ENCODE assay signal across 8 cellular contexts in the genomic region with DNA sequence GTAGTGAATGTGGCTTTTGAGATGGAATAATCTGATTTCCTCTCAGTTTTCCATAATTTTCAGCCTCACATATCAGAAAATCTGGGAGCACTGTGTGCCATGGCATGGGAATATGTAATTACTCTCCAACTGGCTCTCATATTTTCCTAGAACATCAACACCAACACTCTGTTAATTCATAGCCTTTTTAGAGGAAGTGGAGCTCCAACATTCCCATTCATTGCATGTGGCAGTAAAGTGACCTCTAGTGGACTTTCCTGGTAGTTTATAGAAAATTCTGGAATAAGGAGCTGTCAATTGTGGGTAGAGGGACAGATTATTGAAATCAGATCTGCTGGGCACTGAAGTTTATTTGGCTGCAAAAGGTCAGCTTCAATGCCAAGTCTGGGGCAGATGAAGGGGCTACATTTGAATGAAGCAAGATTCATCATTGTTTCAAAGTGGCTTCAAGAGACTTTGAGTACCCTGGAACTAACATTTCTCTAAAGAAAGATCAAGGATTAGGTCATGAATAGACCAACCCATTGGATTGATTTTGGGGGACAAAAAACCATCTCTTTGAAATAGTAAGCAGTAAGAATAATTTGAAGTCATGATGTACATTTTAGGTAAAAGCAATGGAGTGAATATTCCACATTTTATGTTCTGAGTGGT. TPM values are rescaled to one million over a fixed set of nuclear protein-coding genes. Genes with fewer than 3 reads are reported as not detected.
DNase-seq lines count a peak whose midpoint lies in the region; ATAC-seq and TF ChIP-seq lines count a peak whose summit lies in the region.

No MANE protein-coding gene starts in this region.

- H3K9me3 ChIP-seq in OCI-LY3 (ENCODE audit: insufficient read depth, low read length) = no peaks in the 10 kb centered on the region

- H3K27me3 ChIP-seq in GM23338 (ENCODE audit: insufficient read depth) (no peaks in the 10 kb centered on the region), OCI-LY3 (ENCODE audit: low read depth, low read length) (no peaks in the 10 kb centered on the region)

- H3K27me3 Mint-ChIP-seq in GM23338 (ENCODE audit: insufficient read depth, low read depth, poor library complexity) = peaks cover 2% of the 10 kb centered on the region
- peaks cover 11% of the 10 kb centered on the region for H3K27me3 Mint-ChIP-seq in T-helper 2 cell treated with Interferon-gamma antibody and Interleukin-4, amounts not matched to agents 5 μg/mL and 100 μg/mL, for 36 hours (ENCODE audit: low read depth)

- peak overlapping the region; percentile 97 for H3K27ac Mint-ChIP-seq in GM23338
- no peak overlapping the region for H3K27ac Mint-ChIP-seq in T-helper 2 cell treated with Interferon-gamma antibody and Interleukin-4, amounts not matched to agents 5 μg/mL and 100 μg/mL, for 36 hours

- no peak overlapping the region for H2AFZ ChIP-seq in GM23338
- H2AFZ ChIP-seq in OCI-LY3 (ENCODE audit: low read depth, low read length) = peak overlapping the region; percentile 76; the same call in 1 of the 2 replicates

- no peak overlapping the region for H3K4me3 ChIP-seq in AG10803 (ENCODE audit: low read length)
- peak overlapping the region; percentile 40 for H3K4me3 ChIP-seq in GM23338
- H3K4me3 ChIP-seq in OCI-LY3 (ENCODE audit: low read length) = peak overlapping the region; percentile 75
- no peak overlapping the region for H3K4me3 ChIP-seq in fibroblast of mammary gland (ENCODE audit: control insufficient read depth, low read depth, low read length)

- H3K36me3 ChIP-seq in GM23338 (ENCODE audit: insufficient read depth) = no peaks in the 10 kb centered on the region
- no peaks in the 10 kb centered on the region for H3K36me3 ChIP-seq in OCI-LY3 (replicated peaks; ENCODE audit: low read depth, low read length)

- H3K4me3 Mint-ChIP-seq in GM23338 = peak overlapping the region; percentile 66
- H3K4me3 Mint-ChIP-seq in T-helper 2 cell treated with Interferon-gamma antibody and Interleukin-4, amounts not matched to agents 5 μg/mL and 100 μg/mL, for 36 hours = no peak overlapping the region

- H3F3A ChIP-seq in GM23338 (replicated peaks; ENCODE audit: low read depth) = peaks cover 7% of the 10 kb centered on the region; the same call in 1 of the 2 replicates

- peaks cover 3% of the 10 kb centered on the region; the same call in 1 of the 3 replicates for H3K36me3 Mint-ChIP-seq in GM23338 (ENCODE audit: low read depth)
- H3K36me3 Mint-ChIP-seq in T-helper 2 cell treated with Interferon-gamma antibody and Interleukin-4, amounts not matched to agents 5 μg/mL and 100 μg/mL, for 36 hours (ENCODE audit: low read depth) = no peaks in the 10 kb centered on the region

- peak overlapping the region; percentile 71 for H3K4me2 ChIP-seq in GM23338
- peak overlapping the region; percentile 94 for H3K4me2 ChIP-seq in OCI-LY3 (ENCODE audit: low read length)

- H3K4me1 Mint-ChIP-seq in GM23338 = peaks cover 45% of the 10 kb centered on the region
- peaks cover 2% of the 10 kb centered on the region for H3K4me1 Mint-ChIP-seq in T-helper 2 cell treated with Interferon-gamma antibody and Interleukin-4, amounts not matched to agents 5 μg/mL and 100 μg/mL, for 36 hours (ENCODE audit: low read depth)

- H3K4me1 ChIP-seq in GM23338 (ENCODE audit: insufficient read depth) (peaks cover 20% of the 10 kb centered on the region), OCI-LY3 (ENCODE audit: low read length) (peaks cover 35% of the 10 kb centered on the region)

- peak; percentile 48 for ATAC-seq in GM23338

- no peaks in the 10 kb centered on the region for H3K9me2 ChIP-seq in GM23338 (ENCODE audit: insufficient read depth)

- H3K9ac ChIP-seq in OCI-LY3 (ENCODE audit: low read length) = peak overlapping the region; percentile 49; the same call in 1 of the 2 replicates

- DNase-seq in AG10803 (ENCODE audit: low read depth) (peak; percentile 54), GM23338 (ENCODE audit: low spot score) (peak; percentile 79), fibroblast of mammary gland (ENCODE audit: low read depth) (peak; percentile 51), renal cortical epithelial cell (ENCODE audit: low read depth) (peak; percentile 61)
- DNase-seq in T-helper 2 cell treated with Interferon-gamma antibody and Interleukin-4, amounts not matched to agents 5 μg/mL and 100 μg/mL, for 36 hours (ENCODE audit: low spot score) = no peak
- no peak for DNase-seq in activated effector memory CD4-positive, alpha-beta T cell treated with anti-CD3 and anti-CD28 coated beads, Interleukin-2, amount 50 U/mL, for 16 hours
- DNase-seq in activated CD4-positive, alpha-beta T cell treated with anti-CD3 and anti-CD28 coated beads, Interleukin-2, amount 50 U/mL, for 1 hour = no peak

- TF ChIP-seq CTCF in AG10803 (conservative IDR thresholded peaks at IDR 0.05; ENCODE audit: low read length) (peak; percentile 84), GM23338 (conservative IDR thresholded peaks at IDR 0.05; ENCODE audit: low read depth in 2 of 2) (peak; percentile 78 to 93), OCI-LY3 (IDR thresholded peaks at IDR 0.05; ENCODE audit: low read depth, low read length) (peak; percentile 69), fibroblast of mammary gland (conservative IDR thresholded peaks at IDR 0.05; ENCODE audit: control insufficient read depth, insufficient read depth, low read depth, low read length) (peak; percentile 82)

- peak overlapping the region; percentile 97 for H3K27ac ChIP-seq in GM23338 (ENCODE audit: low read depth)
- peak overlapping the region; percentile 33; the same call in 1 of the 2 replicates for H3K27ac ChIP-seq in OCI-LY3 (ENCODE audit: low read length)

- H4K20me1 ChIP-seq in GM23338 (replicated peaks; ENCODE audit: insufficient read depth) (no peaks in the 10 kb centered on the region), OCI-LY3 (ENCODE audit: insufficient read depth, low read length) (no peaks in the 10 kb centered on the region)

- H3K79me2 ChIP-seq in GM23338 (replicated peaks; ENCODE audit: insufficient read depth) = peaks cover 27% of the 10 kb centered on the region
- no peaks in the 10 kb centered on the region for H3K79me2 ChIP-seq in OCI-LY3 (ENCODE audit: low read length)

- no peaks in the 10 kb centered on the region for H3K9me3 Mint-ChIP-seq in GM23338
- no peaks in the 10 kb centered on the region for H3K9me3 Mint-ChIP-seq in T-helper 2 cell treated with Interferon-gamma antibody and Interleukin-4, amounts not matched to agents 5 μg/mL and 100 μg/mL, for 36 hours

TF ChIP-seq in GM23338, 12 proteins besides CTCF, POLR2A, EP300 and RAD21 (continues in another document):
- TF ChIP-seq, protein P1, sequence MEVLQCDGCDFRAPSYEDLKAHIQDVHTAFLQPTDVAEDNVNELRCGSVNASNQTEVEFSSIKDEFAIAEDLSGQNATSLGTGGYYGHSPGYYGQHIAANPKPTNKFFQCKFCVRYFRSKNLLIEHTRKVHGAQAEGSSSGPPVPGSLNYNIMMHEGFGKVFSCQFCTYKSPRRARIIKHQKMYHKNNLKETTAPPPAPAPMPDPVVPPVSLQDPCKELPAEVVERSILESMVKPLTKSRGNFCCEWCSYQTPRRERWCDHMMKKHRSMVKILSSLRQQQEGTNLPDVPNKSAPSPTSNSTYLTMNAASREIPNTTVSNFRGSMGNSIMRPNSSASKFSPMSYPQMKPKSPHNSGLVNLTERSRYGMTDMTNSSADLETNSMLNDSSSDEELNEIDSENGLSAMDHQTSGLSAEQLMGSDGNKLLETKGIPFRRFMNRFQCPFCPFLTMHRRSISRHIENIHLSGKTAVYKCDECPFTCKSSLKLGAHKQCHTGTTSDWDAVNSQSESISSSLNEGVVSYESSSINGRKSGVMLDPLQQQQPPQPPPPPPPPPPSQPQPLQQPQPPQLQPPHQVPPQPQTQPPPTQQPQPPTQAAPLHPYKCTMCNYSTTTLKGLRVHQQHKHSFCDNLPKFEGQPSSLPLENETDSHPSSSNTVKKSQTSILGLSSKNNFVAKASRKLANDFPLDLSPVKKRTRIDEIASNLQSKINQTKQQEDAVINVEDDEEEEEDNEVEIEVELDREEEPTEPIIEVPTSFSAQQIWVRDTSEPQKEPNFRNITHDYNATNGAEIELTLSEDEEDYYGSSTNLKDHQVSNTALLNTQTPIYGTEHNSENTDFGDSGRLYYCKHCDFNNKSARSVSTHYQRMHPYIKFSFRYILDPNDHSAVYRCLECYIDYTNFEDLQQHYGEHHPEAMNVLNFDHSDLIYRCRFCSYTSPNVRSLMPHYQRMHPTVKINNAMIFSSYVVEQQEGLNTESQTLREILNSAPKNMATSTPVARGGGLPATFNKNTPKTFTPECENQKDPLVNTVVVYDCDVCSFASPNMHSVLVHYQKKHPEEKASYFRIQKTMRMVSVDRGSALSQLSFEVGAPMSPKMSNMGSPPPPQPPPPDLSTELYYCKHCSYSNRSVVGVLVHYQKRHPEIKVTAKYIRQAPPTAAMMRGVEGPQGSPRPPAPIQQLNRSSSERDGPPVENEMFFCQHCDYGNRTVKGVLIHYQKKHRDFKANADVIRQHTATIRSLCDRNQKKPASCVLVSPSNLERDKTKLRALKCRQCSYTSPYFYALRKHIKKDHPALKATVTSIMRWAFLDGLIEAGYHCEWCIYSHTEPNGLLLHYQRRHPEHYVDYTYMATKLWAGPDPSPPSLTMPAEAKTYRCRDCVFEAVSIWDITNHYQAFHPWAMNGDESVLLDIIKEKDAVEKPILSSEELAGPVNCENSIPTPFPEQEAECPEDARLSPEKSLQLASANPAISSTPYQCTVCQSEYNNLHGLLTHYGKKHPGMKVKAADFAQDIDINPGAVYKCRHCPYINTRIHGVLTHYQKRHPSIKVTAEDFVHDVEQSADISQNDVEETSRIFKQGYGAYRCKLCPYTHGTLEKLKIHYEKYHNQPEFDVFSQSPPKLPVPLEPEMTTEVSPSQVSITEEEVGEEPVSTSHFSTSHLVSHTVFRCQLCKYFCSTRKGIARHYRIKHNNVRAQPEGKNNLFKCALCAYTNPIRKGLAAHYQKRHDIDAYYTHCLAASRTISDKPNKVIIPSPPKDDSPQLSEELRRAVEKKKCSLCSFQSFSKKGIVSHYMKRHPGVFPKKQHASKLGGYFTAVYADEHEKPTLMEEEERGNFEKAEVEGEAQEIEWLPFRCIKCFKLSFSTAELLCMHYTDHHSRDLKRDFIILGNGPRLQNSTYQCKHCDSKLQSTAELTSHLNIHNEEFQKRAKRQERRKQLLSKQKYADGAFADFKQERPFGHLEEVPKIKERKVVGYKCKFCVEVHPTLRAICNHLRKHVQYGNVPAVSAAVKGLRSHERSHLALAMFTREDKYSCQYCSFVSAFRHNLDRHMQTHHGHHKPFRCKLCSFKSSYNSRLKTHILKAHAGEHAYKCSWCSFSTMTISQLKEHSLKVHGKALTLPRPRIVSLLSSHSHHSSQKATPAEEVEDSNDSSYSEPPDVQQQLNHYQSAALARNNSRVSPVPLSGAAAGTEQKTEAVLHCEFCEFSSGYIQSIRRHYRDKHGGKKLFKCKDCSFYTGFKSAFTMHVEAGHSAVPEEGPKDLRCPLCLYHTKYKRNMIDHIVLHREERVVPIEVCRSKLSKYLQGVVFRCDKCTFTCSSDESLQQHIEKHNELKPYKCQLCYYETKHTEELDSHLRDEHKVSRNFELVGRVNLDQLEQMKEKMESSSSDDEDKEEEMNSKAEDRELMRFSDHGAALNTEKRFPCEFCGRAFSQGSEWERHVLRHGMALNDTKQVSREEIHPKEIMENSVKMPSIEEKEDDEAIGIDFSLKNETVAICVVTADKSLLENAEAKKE (CRISPR knock-in tag; IDR thresholded peaks at IDR 0.05) = no peak; the same call in 1 of the 2 replicates

RNA-seq across cellular contexts. Expression of a gene that starts 23.6 kb away (rescaled TPM):
- total RNA-seq in GM23338 (2014; rRNA removed; shearing (Covaris generic)) = 243 and 248 TPM in 2 replicates
- 193 and 235 TPM in 2 replicates for polyA plus RNA-seq in GM23338 (2016; fragmentation: Nextera tagmentation; extraction: Ambion mirVana)
- 4.2 and 7.2 TPM in 2 replicates for total RNA-seq in renal cortical epithelial cell

Comparison
In these comparisons a context has a peak if more than half of its experiments do, and no peak if none do; other contexts are left out.
1. DNase-seq: peak in AG10803 (single experiment), GM23338 (single experiment), fibroblast of mammary gland (single experiment) and renal cortical epithelial cell (single experiment); none in T-helper 2 cell treated with Interferon-gamma antibody and Interleukin-4, amounts not matched to agents 5 μg/mL and 100 μg/mL, for 36 hours (single experiment), activated effector memory CD4-positive, alpha-beta T cell treated with anti-CD3 and anti-CD28 coated beads, Interleukin-2, amount 50 U/mL, for 16 hours (single experiment) and activated CD4-positive, alpha-beta T cell treated with anti-CD3 and anti-CD28 coated beads, Interleukin-2, amount 50 U/mL, for 1 hour (single experiment).
2. H3K4me3 ChIP-seq: peak in GM23338 (single experiment) and OCI-LY3 (single experiment); none in AG10803 (single experiment) and fibroblast of mammary gland (single experiment).
3. RNA of a gene that starts 23.6 kb away (total RNA-seq): 243 to 248 TPM in GM23338; 4.2 to 7.2 TPM in renal cortical epithelial cell; every median in the first group is over 10 times any median in the second.
4. Peak in every context shown above with its lines, with median percentiles within 50 percentile points of each other: CTCF ChIP-seq.